Comparison of ENCODE assay signal across 18 cellular contexts in the genomic region with DNA sequence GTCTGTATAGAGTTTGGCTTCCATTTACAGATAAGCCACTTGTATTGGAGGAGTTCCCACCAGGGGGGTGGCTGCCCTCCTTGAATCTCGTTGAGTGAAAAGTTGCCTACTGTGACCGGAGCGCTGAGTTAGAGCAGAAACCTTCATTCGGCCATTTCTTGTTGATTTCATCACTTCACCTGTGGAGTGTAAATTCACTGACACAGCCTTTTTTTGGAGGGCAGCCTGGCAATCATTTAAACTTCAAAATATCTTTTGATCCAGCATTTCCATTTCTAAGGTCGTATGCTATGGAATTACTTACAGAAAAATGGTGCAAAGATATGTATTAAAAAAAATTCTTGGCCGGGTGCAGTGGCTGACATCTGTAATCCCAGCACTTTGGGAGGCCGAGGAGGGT.
"Had no signal": no experiment of that assay in that cellular context is flagged by ENCODE, and none has a peak within 500 bp of the region (broad histone marks: within the 10 kb centered on the region; RNA-seq: fewer than 3 reads in every experiment).

No MANE protein-coding gene starts in this region.

- H3K9me3 ChIP-seq: lower lobe of right lung, prostate gland, stomach, thoracic aorta had no signal

- H3K27ac Mint-ChIP-seq: activated naive CD8-positive, alpha-beta T cell; activated T-helper 2 cell treated with anti-CD3 and anti-CD28 coated beads, Interferon-gamma antibody, Interleukin-2, Interleukin-4, amounts not matched to agents 10 μg/mL and 5 μg/mL and 100 μg/mL, durations not matched to agents 14 hours and 24 hours and 36 hours; dendritic cell treated with granulocyte-macrophage colony-stimulating factor and Interleukin-4, amounts not matched to agents 40 ng/mL and 50 ng/mL, for 4 days had no signal

- DNase-seq: activated CD4-positive, alpha-beta T cell treated with anti-CD3 and anti-CD28 coated beads, Interleukin-2, amount 50 U/mL, for 4 hours; activated CD4-positive, CD25-positive, alpha-beta regulatory T cell treated with anti-CD3 and anti-CD28 coated beads, Interleukin-2, amount 50 U/mL, for 72 hours; activated CD8-positive, alpha-beta memory T cell treated with anti-CD3 and anti-CD28 coated beads, Interleukin-2, amount 50 U/mL, for 48 hours; amygdala; brain microvascular endothelial cell; effector memory CD8-positive, alpha-beta T cell; lower lobe of right lung; naive thymus-derived CD8-positive, alpha-beta T cell; stimulated activated CD4-positive, alpha-beta T cell treated with anti-CD3 and anti-CD28 coated beads, Interleukin-2, amount 100 ng/mL, for 48 hours; stimulated activated CD8-positive, alpha-beta memory T cell treated with anti-CD3 and anti-CD28 coated beads, Interleukin-4, amount 100 ng/mL, for 48 hours; stomach had no signal

- ATAC-seq: effector memory CD8-positive, alpha-beta T cell; lower lobe of right lung; naive thymus-derived CD8-positive, alpha-beta T cell; sciatic nerve had no signal

- H3K27me3 Mint-ChIP-seq: activated naive CD8-positive, alpha-beta T cell; dendritic cell treated with granulocyte-macrophage colony-stimulating factor and Interleukin-4, amounts not matched to agents 40 ng/mL and 50 ng/mL, for 4 days; effector memory CD8-positive, alpha-beta T cell; naive thymus-derived CD8-positive, alpha-beta T cell had no signal

- H3K27ac ChIP-seq: brain microvascular endothelial cell, lower lobe of right lung, prostate gland, stomach, thoracic aorta had no signal

- H3K4me3 Mint-ChIP-seq: activated naive CD8-positive, alpha-beta T cell; dendritic cell treated with granulocyte-macrophage colony-stimulating factor and Interleukin-4, amounts not matched to agents 40 ng/mL and 50 ng/mL, for 4 days; effector memory CD8-positive, alpha-beta T cell; naive thymus-derived CD8-positive, alpha-beta T cell; T-helper 2 cell treated with Interferon-gamma antibody and Interleukin-4, amounts not matched to agents 5 μg/mL and 100 μg/mL, for 36 hours had no signal

- H3K4me3 ChIP-seq: lower lobe of right lung, prostate gland, stomach, thoracic aorta had no signal

- H3K27me3 ChIP-seq: brain microvascular endothelial cell, stomach had no signal

- H3K9me3 Mint-ChIP-seq: activated T-helper 2 cell treated with anti-CD3 and anti-CD28 coated beads, Interferon-gamma antibody, Interleukin-2, Interleukin-4, amounts not matched to agents 10 μg/mL and 5 μg/mL and 100 μg/mL, durations not matched to agents 14 hours and 24 hours and 36 hours; dendritic cell treated with granulocyte-macrophage colony-stimulating factor and Interleukin-4, amounts not matched to agents 40 ng/mL and 50 ng/mL, for 4 days; effector memory CD8-positive, alpha-beta T cell; naive thymus-derived CD8-positive, alpha-beta T cell; T-helper 2 cell treated with Interferon-gamma antibody and Interleukin-4, amounts not matched to agents 5 μg/mL and 100 μg/mL, for 36 hours had no signal
